In genomic region chr6:27879795-27880194, GRCh38 we compare ENCODE assay signal across 33 cellular contexts. TPM values are rescaled to one million over a fixed set of nuclear protein-coding genes. Genes with fewer than 3 reads are reported as not detected.
DNase-seq lines count a peak whose midpoint lies in the region; ATAC-seq, FAIRE-seq and TF ChIP-seq lines count a peak whose summit lies in the region.
"Had no signal": no experiment of that assay in that cellular context is flagged by ENCODE, and none has a peak within 500 bp of the region (broad histone marks: within the 10 kb centered on the region; RNA-seq: fewer than 3 reads in every experiment).

No MANE protein-coding gene starts in this region.

- H3F3A ChIP-seq in Loucy (ENCODE audit: low read depth) = no peaks in the 10 kb centered on the region

- H3K27ac ChIP-seq in H1 (ENCODE audit: low read depth, low read length) (no peak overlapping the region), trophoblast cell (ENCODE audit: low read depth, low read length) (no peak overlapping the region), kidney (ENCODE audit: low read depth in 2 of 2, low read length in 2 of 2) (no peak overlapping the region)
- H3K27ac ChIP-seq: body of pancreas, pancreas, right atrium auricular region, transverse colon had no signal

- H3K36me3 Mint-ChIP-seq in activated naive CD4-positive, alpha-beta T cell treated with anti-CD3 and anti-CD28 coated beads, Interleukin-2, amount 10 ng/mL, durations not matched to agents 7 days and 5 days = no peaks in the 10 kb centered on the region
- no peaks in the 10 kb centered on the region for H3K36me3 Mint-ChIP-seq in activated naive CD4-positive, alpha-beta T cell treated with anti-CD3 and anti-CD28 coated beads, Interleukin-2, amount 50 U/mL, for 72 hours
- H3K36me3 Mint-ChIP-seq: natural killer cell treated with Interleukin-12 subunit alpha and Interleukin-12 subunit beta and Interleukin-15 and Interleukin-18, amount 100 ng/mL, for 72 hours had no signal

- H2BK15ac ChIP-seq in H1 (ENCODE audit: low read length) = no peak overlapping the region; the same call in 1 of the 2 replicates

- H2AFZ ChIP-seq in Loucy (ENCODE audit: low read length) (0 out of 2 replicates have a peak overlapping the region, but pooled peaks have one; percentile 49), H1 (ENCODE audit: low read length) (no peak overlapping the region), trophoblast cell (ENCODE audit: insufficient read depth, low read length, poor library complexity) (no peak overlapping the region)

- CTCF ChIA-PET in activated naive CD4-positive, alpha-beta T cell treated with anti-CD3 and anti-CD28 coated beads, Interleukin-2, amount 10 ng/mL, durations not matched to agents 7 days and 5 days (lab: Charles Lee) = no interaction called here
- CTCF ChIA-PET in H1 (lab: Charles Lee; ENCODE audit: partially characterized antibody) = no interaction called here

- H3K9me3 ChIP-seq in Loucy (ENCODE audit: insufficient read depth, low read depth, low read length) (no peaks in the 10 kb centered on the region), H1 (ENCODE audit: insufficient read depth in 2 of 2, low read depth in 1 of 2, low read length in 1 of 2) (no peaks in the 10 kb centered on the region), trophoblast cell (ENCODE audit: insufficient read depth, low read depth, low read length) (no peaks in the 10 kb centered on the region), kidney (ENCODE audit: control insufficient read depth in 1 of 2, low read length in 2 of 2) (no peaks in the 10 kb centered on the region)
- H3K9me3 ChIP-seq: body of pancreas, pancreas, right atrium auricular region, transverse colon had no signal

- H4K5ac ChIP-seq in H1 (ENCODE audit: insufficient read length, low read depth, low read length) = no peak overlapping the region

- no peak overlapping the region for H3K18ac ChIP-seq in H1 (ENCODE audit: extremely low read depth, low read length)
- H3K18ac ChIP-seq in trophoblast cell (ENCODE audit: low read length) = no peak overlapping the region

- no peaks in the 10 kb centered on the region for H3K79me2 ChIP-seq in Loucy (ENCODE audit: insufficient read depth, low read length)
- no peaks in the 10 kb centered on the region for H3K79me2 ChIP-seq in H1 (ENCODE audit: control insufficient read depth in 1 of 2, insufficient read depth in 2 of 2, low read length in 2 of 2)
- H3K79me2 ChIP-seq in trophoblast cell (ENCODE audit: control insufficient read depth, insufficient read depth, low read length, poor library complexity) = no peaks in the 10 kb centered on the region

- H3K23me2 ChIP-seq in H1 (ENCODE audit: low read depth, low read length) = peaks cover 2% of the 10 kb centered on the region; the same call in 1 of the 2 replicates

- H3K4me2 ChIP-seq in Loucy (ENCODE audit: low read depth, low read length, poor library complexity, severe bottlenecking) (no peak overlapping the region), H1 (ENCODE audit: insufficient read depth in 1 of 2, low read depth in 2 of 2, low read length in 2 of 2) (no peak overlapping the region), trophoblast cell (ENCODE audit: low read length) (no peak overlapping the region)

- 90% methylated on average over 4 of the region's 4 CpGs; no CpG with 5 or more reads in 1 of the 2 experiments for WGBS in H1 (ENCODE audit: extremely low coverage in 1 of 2, insufficient coverage in 1 of 2, insufficient read length in 1 of 2, insufficient replicate concordance in 2 of 2, low coverage in 1 of 2, low lambda C conversion rate in 2 of 2, missing lambda C conversion rate in 1 of 2), 2 experiments
- no CpG with 5 or more reads among the region's 4 CpGs for WGBS in trophoblast cell (ENCODE audit: extremely low coverage, insufficient coverage, insufficient read length)

- no peaks in the 10 kb centered on the region for H3K27me3 Mint-ChIP-seq in activated naive CD4-positive, alpha-beta T cell treated with anti-CD3 and anti-CD28 coated beads, Interleukin-2, amount 10 ng/mL, durations not matched to agents 7 days and 5 days
- H3K27me3 Mint-ChIP-seq: IgD-negative memory B cell; natural killer cell treated with Interleukin-12 subunit alpha and Interleukin-12 subunit beta and Interleukin-15 and Interleukin-18, amount 100 ng/mL, for 72 hours had no signal

- no peak for DNase-seq in activated naive CD4-positive, alpha-beta T cell treated with anti-CD3 and anti-CD28 coated beads, Interleukin-2, amount 10 ng/mL, durations not matched to agents 7 days and 5 days
- DNase-seq in activated naive CD4-positive, alpha-beta T cell treated with anti-CD3 and anti-CD28 coated beads, Interleukin-2, amount 50 U/mL, for 72 hours (ENCODE audit: low spot score in 2 of 2) = no peak
- DNase-seq in H1 (ENCODE audit: low read depth in 1 of 2, low spot score in 2 of 2) (peak in 1 of 2 experiments; percentile 28), trophoblast cell (no peak), amygdala (lab: John Stamatoyannopoulos, UW) (no peak), kidney (no peak)
- DNase-seq: activated CD4-positive, alpha-beta T cell treated with anti-CD3 and anti-CD28 coated beads, Interleukin-2, amount 50 U/mL, for 4 hours; activated gamma-delta T cell; body of pancreas; C1 segment of cervical spinal cord; cerebellar nuclear complex; DMS79; GF-D8; left ventricle myocardium superior; NCI-H1105 treated with DMSO at 0.1 percent for 48 hours; NCI-H2029 treated with DMSO at 0.1 percent for 48 hours; NCI-H345; pancreas; RPMI8226; T1000; transverse colon had no signal

- H3K79me1 ChIP-seq in H1 (ENCODE audit: low read depth, low read length) = no peaks in the 10 kb centered on the region
- peaks cover 8% of the 10 kb centered on the region for H3K79me1 ChIP-seq in trophoblast cell (ENCODE audit: low read length)

- H3K9me2 ChIP-seq in Loucy (replicated peaks; ENCODE audit: low read depth, low read length) = no peaks in the 10 kb centered on the region

- H2BK20ac ChIP-seq in H1 (ENCODE audit: low read length) = 0 out of 2 replicates have a peak overlapping the region, but pooled peaks have one; percentile 80

- H2BK120ac ChIP-seq in H1 (replicated peaks; ENCODE audit: low read depth, low read length) = peak overlapping the region; percentile 72
- H2BK120ac ChIP-seq in trophoblast cell (ENCODE audit: insufficient read depth, low read length, poor library complexity) = no peak overlapping the region

- H3K9me3 Mint-ChIP-seq in activated naive CD4-positive, alpha-beta T cell treated with anti-CD3 and anti-CD28 coated beads, Interleukin-2, amount 10 ng/mL, durations not matched to agents 7 days and 5 days = no peaks in the 10 kb centered on the region
- H3K9me3 Mint-ChIP-seq in activated naive CD4-positive, alpha-beta T cell treated with anti-CD3 and anti-CD28 coated beads, Interleukin-2, amount 50 U/mL, for 72 hours = no peaks in the 10 kb centered on the region
- H3K9me3 Mint-ChIP-seq: IgD-negative memory B cell; natural killer cell treated with Interleukin-12 subunit alpha and Interleukin-12 subunit beta and Interleukin-15 and Interleukin-18, amount 100 ng/mL, for 72 hours had no signal

- H4K12ac ChIP-seq in trophoblast cell (ENCODE audit: low read depth, low read length) = no peak overlapping the region

- no peak for TF ChIP-seq RAD21 in H1 (IDR thresholded peaks at IDR 0.05 in 1 of 2, conservative IDR thresholded peaks at IDR 0.05 in 1 of 2; ENCODE audit: low read depth in 2 of 2, low read length in 2 of 2)

- no peaks in the 10 kb centered on the region for H3K4me1 ChIP-seq in Loucy (ENCODE audit: insufficient read depth, low read length, poor library complexity, severe bottlenecking)
- H3K4me1 ChIP-seq in H1 (replicated peaks in 1 of 4; ENCODE audit: control insufficient read depth in 3 of 4, insufficient read depth in 4 of 4, low read length in 3 of 4) = peaks cover 0 to 8% (median 2%) of the 10 kb centered on the region in 4 experiments; a peak in 1 of 7 replicates
- peaks cover 8 to 13% of the 10 kb centered on the region in 2 experiments for H3K4me1 ChIP-seq in trophoblast cell (ENCODE audit: control insufficient read depth in 1 of 2, insufficient read depth in 2 of 2, low read length in 2 of 2)
- no peaks in the 10 kb centered on the region for H3K4me1 ChIP-seq in kidney (ENCODE audit: control insufficient read depth in 1 of 2, insufficient read depth in 1 of 2, low read depth in 1 of 2, low read length in 2 of 2)
- H3K4me1 ChIP-seq: body of pancreas, pancreas, right atrium auricular region, transverse colon had no signal

- no peaks in the 10 kb centered on the region for H3K36me3 ChIP-seq in Loucy (ENCODE audit: insufficient read depth, low read length)
- H3K36me3 ChIP-seq in H1 (ENCODE audit: control insufficient read depth in 2 of 4, insufficient read depth in 4 of 4, low read length in 3 of 4) = no peaks in the 10 kb centered on the region
- H3K36me3 ChIP-seq in trophoblast cell (ENCODE audit: control insufficient read depth in 1 of 2, insufficient read depth in 2 of 2, low read length in 2 of 2) = no peaks in the 10 kb centered on the region
- H3K36me3 ChIP-seq in kidney (ENCODE audit: control insufficient read depth in 1 of 2, insufficient read depth in 2 of 2, low read length in 2 of 2) = no peaks in the 10 kb centered on the region
- H3K36me3 ChIP-seq: pancreas, right atrium auricular region, transverse colon had no signal

- no peak for ATAC-seq in activated naive CD4-positive, alpha-beta T cell treated with anti-CD3 and anti-CD28 coated beads, Interleukin-2, amount 50 U/mL, for 72 hours
- ATAC-seq: body of pancreas; left ventricle myocardium superior; natural killer cell treated with Interleukin-12 subunit alpha and Interleukin-12 subunit beta and Interleukin-15 and Interleukin-18, amount 100 ng/mL, for 72 hours; pancreas had no signal

- H3K4me1 Mint-ChIP-seq in activated naive CD4-positive, alpha-beta T cell treated with anti-CD3 and anti-CD28 coated beads, Interleukin-2, amount 10 ng/mL, durations not matched to agents 7 days and 5 days = peaks cover 15% of the 10 kb centered on the region
- H3K4me1 Mint-ChIP-seq: IgD-negative memory B cell had no signal

- peak overlapping the region; percentile 98; the same call in 1 of the 2 replicates for H2AK5ac ChIP-seq in H1 (ENCODE audit: low read depth, low read length)
- no peak overlapping the region for H2AK5ac ChIP-seq in trophoblast cell (ENCODE audit: low read length)

- no peak overlapping the region for H3K56ac ChIP-seq in H1 (replicated peaks; ENCODE audit: insufficient read length, low read depth, low read length)

- H4K91ac ChIP-seq in H1 (replicated peaks; ENCODE audit: insufficient read length, low read length) (no peak overlapping the region), trophoblast cell (ENCODE audit: low read depth, low read length) (no peak overlapping the region)

- TF ChIP-seq CTCF in Loucy (conservative IDR thresholded peaks at IDR 0.05; ENCODE audit: low read length) (no peak), H1 (IDR thresholded peaks at IDR 0.05; ENCODE audit: control extremely low read depth in 1 of 3, insufficient read depth in 1 of 3, low read depth in 1 of 3, low read length in 3 of 3) (no peak), kidney (IDR thresholded peaks at IDR 0.05; ENCODE audit: borderline replicate concordance, extremely low read depth, insufficient read depth) (no peak)

- no peak for TF ChIP-seq POLR2A in H1 (IDR thresholded peaks at IDR 0.05; ENCODE audit: control extremely low read depth in 1 of 2, low read depth in 2 of 2, low read length in 2 of 2)

- H2BK12ac ChIP-seq in H1 (ENCODE audit: low read depth, low read length) (peak overlapping the region; percentile 92; the same call in 1 of the 2 replicates), trophoblast cell (ENCODE audit: low read length) (peak overlapping the region; percentile 12)

- no peak overlapping the region for H3K4me3 ChIP-seq in Loucy (ENCODE audit: low read length, poor library complexity, severe bottlenecking)
- no peak overlapping the region for H3K4me3 ChIP-seq in H1 (ENCODE audit: extremely low read depth in 1 of 4, insufficient read depth in 2 of 4, low read depth in 3 of 4, low read length in 4 of 4)
- H3K4me3 ChIP-seq in trophoblast cell (ENCODE audit: low read depth, low read length) = no peak overlapping the region
- H3K4me3 ChIP-seq in kidney (ENCODE audit: low read length in 2 of 2) = no peak overlapping the region
- H3K4me3 ChIP-seq: body of pancreas, pancreas, right atrium auricular region, transverse colon had no signal

- intact Hi-C loops in kidney (cut with DNase I) = no loop called here

- H3K27me3 ChIP-seq in Loucy (ENCODE audit: insufficient read depth, low read length, poor library complexity, severe bottlenecking) = no peaks in the 10 kb centered on the region
- no peaks in the 10 kb centered on the region for H3K27me3 ChIP-seq in H1 (replicated peaks in 1 of 4; ENCODE audit: control insufficient read depth in 3 of 4, extremely low read depth in 1 of 4, insufficient read depth in 3 of 4, low read length in 3 of 4)
- H3K27me3 ChIP-seq in trophoblast cell (ENCODE audit: insufficient read depth, low read length) = no peaks in the 10 kb centered on the region
- H3K27me3 ChIP-seq: body of pancreas, pancreas, right atrium auricular region, transverse colon had no signal

- H3K9ac ChIP-seq in Loucy (ENCODE audit: low read depth, low read length, poor library complexity, severe bottlenecking) (peak overlapping the region; percentile 36), H1 (replicated peaks in 1 of 4; ENCODE audit: extremely low read depth in 1 of 4, low read depth in 3 of 4, low read length in 3 of 4) (no peak overlapping the region; a peak in 1 of 7 replicates), trophoblast cell (ENCODE audit: low read length) (no peak overlapping the region), kidney (ENCODE audit: low read length in 2 of 2) (no peak overlapping the region)

- no peak overlapping the region for H3K23ac ChIP-seq in H1 (ENCODE audit: insufficient read length)
- no peak overlapping the region for H3K23ac ChIP-seq in trophoblast cell (ENCODE audit: low read length)

- no peak overlapping the region for H3K14ac ChIP-seq in H1 (ENCODE audit: insufficient read length)
- H3K14ac ChIP-seq in trophoblast cell (ENCODE audit: low read length) = no peak overlapping the region

- no peaks in the 10 kb centered on the region for H4K20me1 ChIP-seq in Loucy (ENCODE audit: insufficient read depth, low read length, poor library complexity, severe bottlenecking)
- no peaks in the 10 kb centered on the region for H4K20me1 ChIP-seq in H1 (replicated peaks in 1 of 2; ENCODE audit: control insufficient read depth in 1 of 2, insufficient read depth in 2 of 2, low read length in 2 of 2)

- H3K4ac ChIP-seq in H1 (replicated peaks; ENCODE audit: insufficient read length, low read depth, low read length) = no peak overlapping the region
- H3K4ac ChIP-seq in trophoblast cell (ENCODE audit: low read depth, low read length) = no peak overlapping the region

- POLR2A ChIA-PET in H1 (lab: Charles Lee; ENCODE audit: partially characterized antibody) = interaction anchor here (0.8 to 40.3 kb wide), 8 partner anchors 4 to 1848 kb away, joined by 4 to 3039 read pairs (median 10); a partner anchor contains a TSS

- peak overlapping the region; percentile 33 for H3K27ac Mint-ChIP-seq in activated naive CD4-positive, alpha-beta T cell treated with anti-CD3 and anti-CD28 coated beads, Interleukin-2, amount 10 ng/mL, durations not matched to agents 7 days and 5 days
- peak overlapping the region in 1 of 2 donors; percentile 82 for H3K27ac Mint-ChIP-seq in activated naive CD4-positive, alpha-beta T cell treated with anti-CD3 and anti-CD28 coated beads, Interleukin-2, amount 50 U/mL, for 72 hours
- H3K27ac Mint-ChIP-seq: IgD-negative memory B cell; natural killer cell treated with Interleukin-12 subunit alpha and Interleukin-12 subunit beta and Interleukin-15 and Interleukin-18, amount 100 ng/mL, for 72 hours had no signal

- H4K8ac ChIP-seq in H1 (ENCODE audit: extremely low read depth, insufficient read depth, low read length) (no peak overlapping the region), trophoblast cell (ENCODE audit: low read depth, low read length) (no peak overlapping the region)

- no peak for FAIRE-seq in H1 (lab: Jason Lieb, UNC)
- FAIRE-seq in kidney (lab: Jason Lieb, UNC) = no peak
- FAIRE-seq: GM19239, H54, islet of Langerhans, pancreas had no signal

- no peak for TF ChIP-seq EP300 in H1 (IDR thresholded peaks at IDR 0.05; ENCODE audit: borderline replicate concordance in 1 of 2, low read depth in 2 of 2, low read length in 2 of 2)

- no peak overlapping the region for H3K4me3 Mint-ChIP-seq in activated naive CD4-positive, alpha-beta T cell treated with anti-CD3 and anti-CD28 coated beads, Interleukin-2, amount 10 ng/mL, durations not matched to agents 7 days and 5 days
- H3K4me3 Mint-ChIP-seq: IgD-negative memory B cell; natural killer cell treated with Interleukin-12 subunit alpha and Interleukin-12 subunit beta and Interleukin-15 and Interleukin-18, amount 100 ng/mL, for 72 hours had no signal

- H2BK5ac ChIP-seq in H1 (ENCODE audit: low read depth, low read length) (0 out of 2 replicates have a peak overlapping the region, but pooled peaks have one; percentile 52), trophoblast cell (ENCODE audit: low read depth, low read length, poor library complexity) (no peak overlapping the region)

RNA-seq across cellular contexts. Expression of gene OR2B2, which starts 32.4 kb away (rescaled TPM):
- not detected for total RNA-seq in activated naive CD4-positive, alpha-beta T cell treated with anti-CD3 and anti-CD28 coated beads, Interleukin-2, amount 50 U/mL, for 72 hours
- total RNA-seq in H1 (2021; fragmentation: NEBNext Ultra II Directional; extraction: Animal tissue kit (Norgen Biotek cat#: 25700)) = not detected in 2 replicates
- polyA plus RNA-seq in H1 (2011; rRNA removed) (not detected in 2 replicates), kidney (ENCODE audit: insufficient read depth, low read depth, low replicate concordance) (not detected)
- not detected for polyA plus RNA-seq in H1 (2011; cell fraction: cytosol; rRNA removed)
- polyA plus RNA-seq in H1 (2011; cell fraction: nucleus; rRNA removed) = not detected
- polyA plus RNA-seq in H1 (2012, experiment 1 of 2) = not detected in 4 replicates
- not detected for polyA plus RNA-seq in H1 (2012, experiment 2 of 2)
- not detected for polyA plus RNA-seq in H1 (2013, experiment 1 of 2)
- not detected for polyA plus RNA-seq in H1 (2013, experiment 2 of 2)
- not detected in 2 replicates for polyA minus RNA-seq in H1 (2011; rRNA and poly(A)+ RNA removed)
- polyA minus RNA-seq in H1 (2011; cell fraction: cytosol; rRNA and poly(A)+ RNA removed) = not detected
- not detected for polyA minus RNA-seq in H1 (2011; cell fraction: nucleus; rRNA and poly(A)+ RNA removed)
- not detected in 2 replicates for polyA plus RNA-seq in trophoblast cell (2013)
- not detected for total RNA-seq in kidney
- total RNA-seq: body of pancreas; dermis microvascular lymphatic vessel endothelial cell; left ventricle myocardium superior; MCF 10A; mononuclear cell; natural killer cell treated with Interleukin-12 subunit alpha and Interleukin-12 subunit beta and Interleukin-15 and Interleukin-18, amount 100 ng/mL, for 72 hours; pancreas; right atrium auricular region; transverse colon had no signal
- polyA plus RNA-seq: adipose tissue, AG04450, IgD-negative memory B cell, pancreas had no signal
